In the genomic region with DNA sequence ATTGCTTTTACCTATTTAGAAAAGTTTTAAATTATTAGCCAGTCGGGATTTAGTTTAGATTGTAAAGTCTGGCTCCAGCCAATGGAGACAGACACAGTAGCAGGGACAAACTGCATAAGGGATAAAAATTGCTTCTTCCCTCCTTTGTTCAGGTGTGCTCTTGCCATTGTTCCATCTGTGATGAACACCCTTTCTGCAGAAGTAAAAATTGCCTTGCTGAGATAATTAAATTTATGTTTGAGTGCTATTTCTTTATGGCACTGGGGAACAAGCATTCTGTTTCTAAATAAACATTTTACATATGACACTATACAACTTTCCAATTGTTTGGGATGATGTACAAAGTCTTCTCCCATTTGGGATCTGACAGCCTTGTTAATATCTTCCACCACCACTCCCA, we compare ENCODE assay signal across 29 cellular contexts. TPM values are rescaled to one million over a fixed set of nuclear protein-coding genes. Genes with fewer than 3 reads are reported as not detected.
A peak's percentile ranks its signal among the peaks of the same experiment; 100 is the strongest.
DNase-seq lines count a peak whose midpoint lies in the region; ATAC-seq, FAIRE-seq and TF ChIP-seq lines count a peak whose summit lies in the region.
"Had no signal": no experiment of that assay in that cellular context is flagged by ENCODE, and none has a peak within 500 bp of the region (broad histone marks: within the 10 kb centered on the region; RNA-seq: fewer than 3 reads in every experiment).

No MANE protein-coding gene starts in this region.

- no peak overlapping the region for H3K4ac ChIP-seq in mesendoderm (ENCODE audit: low read depth, low read length)

- no peak overlapping the region for H3K9ac ChIP-seq in HepG2 (ENCODE audit: insufficient read depth, low read depth, low read length)
- no peak overlapping the region for H3K9ac ChIP-seq in GM12878 (ENCODE audit: control insufficient read depth, insufficient read depth, low read length)
- no peak overlapping the region for H3K9ac ChIP-seq in mesendoderm (ENCODE audit: low read length)
- H3K9ac ChIP-seq: BLaER1 had no signal

- no peaks in the 10 kb centered on the region for H3K79me1 ChIP-seq in mesendoderm (ENCODE audit: low read length)

- ATAC-seq in HepG2 (no peak), right lobe of liver (no peak), GM12878 (no peak), GM21825 (IDR thresholded peaks at IDR 0.05; ENCODE audit: unreplicated experiment) (no peak)
- ATAC-seq: A549 had no signal

- H2BK5ac ChIP-seq in mesendoderm (ENCODE audit: low read length) = no peak overlapping the region

- H3K4me1 ChIP-seq in HepG2 (ENCODE audit: insufficient read depth, low read length) (no peaks in the 10 kb centered on the region), right lobe of liver (no peaks in the 10 kb centered on the region), GM12878 (ENCODE audit: control insufficient read depth, insufficient read depth, low read length) (no peaks in the 10 kb centered on the region), mesendoderm (ENCODE audit: control insufficient read depth, low read depth, low read length) (no peaks in the 10 kb centered on the region)
- H3K4me1 ChIP-seq: A549, BE2C, BLaER1 had no signal

- TF ChIP-seq EP300 in HepG2 (IDR thresholded peaks at IDR 0.05; ENCODE audit: low read depth in 2 of 2, low read length in 2 of 2) = no peak
- no peak for TF ChIP-seq EP300 in HepG2 (CRISPR knock-in tag; IDR thresholded peaks at IDR 0.05; ENCODE audit: borderline replicate concordance)
- TF ChIP-seq EP300 in GM12878 (IDR thresholded peaks at IDR 0.05; ENCODE audit: borderline replicate concordance in 1 of 2, control insufficient read depth in 1 of 2, low read depth in 2 of 2, low read length in 2 of 2) = no peak

- H2BK120ac ChIP-seq in mesendoderm (ENCODE audit: low read depth, low read length) = no peak overlapping the region

- no peak overlapping the region for H4K5ac ChIP-seq in mesendoderm (ENCODE audit: low read length)

- RAD21 ChIA-PET in GM12878 (lab: Charles Lee; ENCODE audit: unreplicated experiment) = no interaction called here

- BruUV-seq in HepG2 (replicated peaks; lab: Mats Ljungman, UMichigan) (no TSS peak), GM12878 (replicated peaks; lab: Mats Ljungman, UMichigan) (no TSS peak)

- DNase-seq in HepG2 (ENCODE audit: low spot score) = no peak
- no peak for DNase-seq in right lobe of liver
- DNase-seq in GM12878 (ENCODE audit: low read depth, low spot score) = no peak
- no peak for DNase-seq in mesendoderm
- no peak for DNase-seq in ACHN
- DNase-seq: BE2C; C1 segment of cervical spinal cord; CD4-positive, alpha-beta memory T cell; CD4-positive, CD25-positive, alpha-beta regulatory T cell; CD8-positive, alpha-beta memory T cell; COR-L47; DMS 273 treated with DMSO at 0.1 percent for 48 hours; DMS153; DMS53; DMS79; DND-41; EL; GDM1 had no signal

- H3K36me3 ChIP-seq in HepG2 (replicated peaks in 1 of 2; ENCODE audit: control insufficient read depth in 1 of 2, insufficient read depth in 2 of 2, low read length in 2 of 2) (no peaks in the 10 kb centered on the region), right lobe of liver (no peaks in the 10 kb centered on the region), GM12878 (ENCODE audit: control insufficient read depth in 2 of 2, insufficient read depth in 2 of 2, low read length in 1 of 2) (no peaks in the 10 kb centered on the region), mesendoderm (ENCODE audit: control insufficient read depth, insufficient read depth, low read length) (no peaks in the 10 kb centered on the region)
- H3K36me3 ChIP-seq: BE2C, BLaER1 had no signal

- no peak overlapping the region for H3K4me2 ChIP-seq in HepG2 (ENCODE audit: low read depth, low read length)
- H3K4me2 ChIP-seq in GM12878 (ENCODE audit: control insufficient read depth, insufficient read depth) = no peak overlapping the region
- H3K4me2 ChIP-seq in mesendoderm (ENCODE audit: low read length) = no peak overlapping the region
- H3K4me2 ChIP-seq: A549, BLaER1 had no signal

- no peak overlapping the region for H4K8ac ChIP-seq in mesendoderm (ENCODE audit: low read depth, low read length)

- no peak overlapping the region for H3K18ac ChIP-seq in mesendoderm (ENCODE audit: low read length)

- CTCF ChIA-PET in HepG2 (lab: Yijun Ruan, JAX; ENCODE audit: low intra/inter-chr PET ratio, low total read pairs) (no interaction called here), GM12878 (lab: Yijun Ruan, JAX) (interaction anchor here (1.0 kb wide), 1 partner anchor 15 kb away, joined by 3 read pairs; no protein-coding TSS in a partner anchor)

- H3K23ac ChIP-seq in mesendoderm (ENCODE audit: low read length) = no peak overlapping the region

- H2AFZ ChIP-seq in HepG2 (ENCODE audit: low read length) (no peak overlapping the region), GM12878 (ENCODE audit: control insufficient read depth, low read depth, low read length) (no peak overlapping the region)

- no peak overlapping the region for H2BK15ac ChIP-seq in mesendoderm (replicated peaks; ENCODE audit: low read depth)

- H4K20me1 ChIP-seq in HepG2 (ENCODE audit: insufficient read depth, low read length) (no peaks in the 10 kb centered on the region), GM12878 (ENCODE audit: control insufficient read depth, insufficient read depth) (no peaks in the 10 kb centered on the region)
- H4K20me1 ChIP-seq: BLaER1 had no signal

- TF ChIP-seq POLR2A in HepG2 (IDR thresholded peaks at IDR 0.05; ENCODE audit: insufficient read depth in 1 of 2, low read depth in 2 of 2, low read length in 2 of 2) = no peak
- TF ChIP-seq POLR2A in right lobe of liver (IDR thresholded peaks at IDR 0.05) = no peak
- TF ChIP-seq POLR2A in GM12878 (IDR thresholded peaks at IDR 0.05; ENCODE audit: low read depth, low read length) = no peak

- no peaks in the 10 kb centered on the region for H3K27me3 ChIP-seq in HepG2 (ENCODE audit: control insufficient read depth in 1 of 2, insufficient read depth in 2 of 2, low read length in 2 of 2)
- H3K27me3 ChIP-seq in right lobe of liver = no peaks in the 10 kb centered on the region
- H3K27me3 ChIP-seq in GM12878 (replicated peaks in 1 of 2; ENCODE audit: control insufficient read depth in 2 of 2, insufficient read depth in 2 of 2, low read length in 1 of 2) = no peaks in the 10 kb centered on the region
- H3K27me3 ChIP-seq in mesendoderm (ENCODE audit: insufficient read depth, low read length, poor library complexity) = no peaks in the 10 kb centered on the region
- H3K27me3 ChIP-seq: BE2C, BLaER1 had no signal

- in situ Hi-C loops in HepG2 (cut with HindIII; ENCODE audit: extremely low pct_ligation_motif_present, low pct_unique_long_range_greater_than_20kb) (no loop called here), GM12878 (cut with MboI) (no loop called here), ACHN (cut with HindIII; ENCODE audit: low pct_ligation_motif_present, low pct_unique_long_range_greater_than_20kb, low sequenced_read_pairs) (no loop called here)

- POLR2A ChIA-PET in HepG2 (lab: Yijun Ruan, JAX) (no interaction called here), GM12878 (lab: Charles Lee) (no interaction called here)

- H3K9me3 ChIP-seq in HepG2 (ENCODE audit: low read length) (peaks cover 14% of the 10 kb centered on the region), right lobe of liver (no peaks in the 10 kb centered on the region), GM12878 (replicated peaks; ENCODE audit: control insufficient read depth, insufficient read depth, low read length) (peaks cover 2% of the 10 kb centered on the region; the same call in 2 of the 3 replicates)
- H3K9me3 ChIP-seq: BE2C had no signal

- WGBS in HepG2 (ENCODE audit: low lambda C conversion rate) = 0% methylated on average over 1 of the region's 1 CpG
- 40% methylated on average over 1 of the region's 1 CpG for WGBS in right lobe of liver (ENCODE audit: insufficient coverage, low coverage, low lambda C conversion rate, missing lambda C conversion rate)
- WGBS in GM12878 (ENCODE audit: insufficient coverage, insufficient replicate concordance, low lambda C conversion rate, missing lambda C conversion rate) = 10% methylated on average over 1 of the region's 1 CpG
- no CpG with 5 or more reads among the region's 1 CpG for WGBS in mesendoderm (ENCODE audit: extremely low coverage, insufficient coverage, low lambda C conversion rate)

- TF ChIP-seq CTCF in HepG2 (CRISPR knock-in tag; IDR thresholded peaks at IDR 0.05) (no peak), right lobe of liver (IDR thresholded peaks at IDR 0.05) (no peak), GM12878 (IDR thresholded peaks at IDR 0.05 in 2 of 3, conservative IDR thresholded peaks at IDR 0.05 in 1 of 3; ENCODE audit: control insufficient read depth in 2 of 3, extremely low read depth in 1 of 3, insufficient read depth in 1 of 3, low read depth in 3 of 3, low read length in 3 of 3) (no peak)

- SMC1A ChIA-PET in GM12878 (lab: Charles Lee; ENCODE audit: uncharacterized antibody, unreplicated experiment) = no interaction called here

- intact Hi-C loops in HepG2 (cut with micrococcal nuclease; ENCODE audit: unreplicated experiment) = no loop called here
- intact Hi-C loops in right lobe of liver (cut with DNase I) = no loop called here
- intact Hi-C loops in GM12878 (cut with micrococcal nuclease; ENCODE audit: unreplicated experiment) = no loop called here

- H3K79me2 ChIP-seq in HepG2 (ENCODE audit: insufficient read depth, low read length) (no peaks in the 10 kb centered on the region), GM12878 (ENCODE audit: control insufficient read depth, insufficient read depth, low read length) (no peaks in the 10 kb centered on the region), mesendoderm (ENCODE audit: control insufficient read depth, insufficient read depth, low read length) (no peaks in the 10 kb centered on the region)

- no peak overlapping the region for H2AK5ac ChIP-seq in mesendoderm (ENCODE audit: low read length)

- FAIRE-seq in HepG2 (lab: Jason Lieb, UNC) = no peak
- no peak for FAIRE-seq in GM12878 (lab: Jason Lieb, UNC)
- FAIRE-seq: A549, GM12891, GM19239 had no signal

- H3K27ac ChIP-seq in HepG2 (ENCODE audit: extremely low read length, insufficient read depth, low read length) (no peak overlapping the region), right lobe of liver (no peak overlapping the region), GM12878 (ENCODE audit: control insufficient read depth, insufficient read depth) (no peak overlapping the region), mesendoderm (ENCODE audit: low read depth, low read length) (no peak overlapping the region)
- H3K27ac ChIP-seq: 22Rv1, A549, BLaER1 had no signal

- H3K56ac ChIP-seq in mesendoderm (ENCODE audit: low read length) = no peak overlapping the region

- H3K4me3 ChIP-seq in HepG2 (replicated peaks in 1 of 3; ENCODE audit: insufficient read depth in 1 of 3, low read depth in 2 of 3, low read length in 3 of 3) (no peak overlapping the region), right lobe of liver (no peak overlapping the region), GM12878 (no peak overlapping the region), mesendoderm (ENCODE audit: low read length) (peak overlapping the region; percentile 34)
- H3K4me3 ChIP-seq: A549, BLaER1 had no signal

- TF ChIP-seq RAD21 in HepG2 (CRISPR knock-in tag; IDR thresholded peaks at IDR 0.05) (no peak), GM12878 (IDR thresholded peaks at IDR 0.05; ENCODE audit: insufficient read depth, low read depth, low read length) (no peak)

RNA-seq across cellular contexts. Expression of gene OR7C2, which starts 18.0 kb away (rescaled TPM):
- total RNA-seq in HepG2 (2016; rRNA removed; fragmentation: Illumina TruSeq; extraction: Trizol) (not detected in 2 replicates), right lobe of liver (not detected), GM12878 (2014; rRNA removed) (not detected in 2 replicates), GM12878 (2014; rRNA removed; fragmentation: Illumina TruSeq; extraction: Trizol) (not detected in 2 replicates), GM12878 (2021) (not detected in 2 replicates)
- not detected in 2 replicates for total RNA-seq in HepG2 (2016; cell fraction: cytosol; rRNA removed; fragmentation: Illumina TruSeq; extraction: Trizol; ENCODE audit: low read depth)
- not detected in 2 replicates for total RNA-seq in HepG2 (2016; cell fraction: insoluble cytoplasmic fraction; rRNA removed; fragmentation: Illumina TruSeq; extraction: Trizol)
- total RNA-seq in HepG2 (2016; cell fraction: membrane; rRNA removed; fragmentation: Illumina TruSeq; extraction: Trizol) = not detected in 2 replicates
- not detected in 2 replicates for total RNA-seq in HepG2 (2016; cell fraction: nucleus; rRNA removed; fragmentation: Illumina TruSeq; extraction: Trizol)
- polyA plus RNA-seq in HepG2 (2011; rRNA removed) (not detected in 2 replicates), GM12878 (2011; rRNA removed) (not detected in 2 replicates), GM12878 (2014; fragmentation: Illumina TruSeq; extraction: Trizol) (not detected in 2 replicates), GM12878 (2014; fragmentation: Nextera tagmentation; extraction: Ambion mirVana) (not detected), GM12878 (2014; rRNA removed) (not detected in 2 replicates), GM12878 (2016; fragmentation: Nextera tagmentation; extraction: Ambion mirVana) (not detected)
- not detected in 2 replicates for polyA plus RNA-seq in HepG2 (2011; cell fraction: cytosol; rRNA removed)
- polyA plus RNA-seq in HepG2 (2011; cell fraction: nucleus; rRNA removed) = not detected in 2 replicates
- not detected in 2 replicates for polyA plus RNA-seq in HepG2 (2012)
- not detected in 2 replicates for polyA plus RNA-seq in HepG2 (2016; cell fraction: cytosol; fragmentation: Illumina TruSeq; extraction: Trizol; ENCODE audit: low read depth)
- not detected in 2 replicates for polyA plus RNA-seq in HepG2 (2016; cell fraction: insoluble cytoplasmic fraction; fragmentation: Illumina TruSeq; extraction: Trizol; ENCODE audit: low read depth)
- polyA plus RNA-seq in HepG2 (2016; cell fraction: membrane; fragmentation: Illumina TruSeq; extraction: Trizol; ENCODE audit: low read depth) = not detected in 2 replicates
- polyA plus RNA-seq in HepG2 (2016; cell fraction: nucleus; fragmentation: Illumina TruSeq; extraction: Trizol; ENCODE audit: insufficient read depth, low read depth) = not detected in 2 replicates
- polyA minus RNA-seq in HepG2 (2011; rRNA and poly(A)+ RNA removed; ENCODE audit: low replicate concordance) = not detected in 2 replicates
- not detected in 2 replicates for polyA minus RNA-seq in HepG2 (2011; cell fraction: cytosol; rRNA and poly(A)+ RNA removed)
- not detected in 2 replicates for polyA minus RNA-seq in HepG2 (2011; cell fraction: nucleus; rRNA and poly(A)+ RNA removed)
- total RNA-seq in GM12878 (2013; cell fraction: nucleolus; rRNA removed) = not detected in 2 replicates
- polyA plus RNA-seq in GM12878 (2011; ENCODE audit: low read depth) = not detected
- polyA plus RNA-seq in GM12878 (2011; cell fraction: cytosol; rRNA removed) = not detected in 2 replicates
- not detected in 2 replicates for polyA plus RNA-seq in GM12878 (2011; cell fraction: nucleus; rRNA removed)
- polyA plus RNA-seq in GM12878 (2012) = not detected in 2 replicates
- not detected in 2 replicates for polyA minus RNA-seq in GM12878 (2011; rRNA and poly(A)+ RNA removed)
- polyA minus RNA-seq in GM12878 (2011; cell fraction: cytosol; rRNA and poly(A)+ RNA removed) = not detected in 2 replicates
- polyA minus RNA-seq in GM12878 (2011; cell fraction: nucleus; rRNA and poly(A)+ RNA removed) = not detected in 2 replicates
- not detected for polyA plus RNA-seq in mesendoderm (2013, experiment 1 of 2)
- polyA plus RNA-seq in mesendoderm (2013, experiment 2 of 2) = not detected
- total RNA-seq: A172; CD4-positive, alpha-beta memory T cell; CD4-positive, CD25-positive, alpha-beta regulatory T cell; CD8-positive, alpha-beta memory T cell; Daoy; G401 had no signal
- polyA plus RNA-seq: A549; AG04450; CD14-positive monocyte; CD4-positive, alpha-beta memory T cell; CD4-positive, CD25-positive, alpha-beta regulatory T cell; CD8-positive, alpha-beta memory T cell had no signal

RNA-seq across cellular contexts. Expression of gene SLC1A6, which starts 20.4 kb away (rescaled TPM):
- total RNA-seq in HepG2 (2016; rRNA removed; fragmentation: Illumina TruSeq; extraction: Trizol) = not detected in 2 replicates
- not detected in 2 replicates for total RNA-seq in HepG2 (2016; cell fraction: cytosol; rRNA removed; fragmentation: Illumina TruSeq; extraction: Trizol; ENCODE audit: low read depth)
- total RNA-seq in HepG2 (2016; cell fraction: insoluble cytoplasmic fraction; rRNA removed; fragmentation: Illumina TruSeq; extraction: Trizol) = not detected in 2 replicates
- not detected in 2 replicates for total RNA-seq in HepG2 (2016; cell fraction: membrane; rRNA removed; fragmentation: Illumina TruSeq; extraction: Trizol)
- total RNA-seq in HepG2 (2016; cell fraction: nucleus; rRNA removed; fragmentation: Illumina TruSeq; extraction: Trizol) = not detected in 2 replicates
- polyA plus RNA-seq in HepG2 (2011; rRNA removed) = not detected in 2 replicates
- polyA plus RNA-seq in HepG2 (2011; cell fraction: cytosol; rRNA removed) = not detected in 2 replicates
- not detected in 2 replicates for polyA plus RNA-seq in HepG2 (2011; cell fraction: nucleus; rRNA removed)
- polyA plus RNA-seq in HepG2 (2012) = not detected in 2 replicates
- not detected in 2 replicates for polyA plus RNA-seq in HepG2 (2016; cell fraction: cytosol; fragmentation: Illumina TruSeq; extraction: Trizol; ENCODE audit: low read depth)
- polyA plus RNA-seq in HepG2 (2016; cell fraction: insoluble cytoplasmic fraction; fragmentation: Illumina TruSeq; extraction: Trizol; ENCODE audit: low read depth) = not detected in 2 replicates
- polyA plus RNA-seq in HepG2 (2016; cell fraction: membrane; fragmentation: Illumina TruSeq; extraction: Trizol; ENCODE audit: low read depth) = not detected in 2 replicates
- not detected in 2 replicates for polyA plus RNA-seq in HepG2 (2016; cell fraction: nucleus; fragmentation: Illumina TruSeq; extraction: Trizol; ENCODE audit: insufficient read depth, low read depth)
- polyA minus RNA-seq in HepG2 (2011; rRNA and poly(A)+ RNA removed; ENCODE audit: low replicate concordance) = not detected in 2 replicates
- not detected in 2 replicates for polyA minus RNA-seq in HepG2 (2011; cell fraction: cytosol; rRNA and poly(A)+ RNA removed)
- not detected in 2 replicates for polyA minus RNA-seq in HepG2 (2011; cell fraction: nucleus; rRNA and poly(A)+ RNA removed)
- not detected for total RNA-seq in right lobe of liver
- not detected in 2 replicates for total RNA-seq in GM12878 (2013; cell fraction: nucleolus; rRNA removed)
- not detected in 2 replicates for total RNA-seq in GM12878 (2014; rRNA removed)
- total RNA-seq in GM12878 (2014; rRNA removed; fragmentation: Illumina TruSeq; extraction: Trizol) = not detected in 2 replicates
- not detected in 2 replicates for total RNA-seq in GM12878 (2021)
- not detected for polyA plus RNA-seq in GM12878 (2011; ENCODE audit: low read depth)
- polyA plus RNA-seq in GM12878 (2011; rRNA removed) = not detected in 2 replicates
- not detected in 2 replicates for polyA plus RNA-seq in GM12878 (2011; cell fraction: cytosol; rRNA removed)
- polyA plus RNA-seq in GM12878 (2011; cell fraction: nucleus; rRNA removed) = not detected in 2 replicates
- not detected in 2 replicates for polyA plus RNA-seq in GM12878 (2012)
- polyA plus RNA-seq in GM12878 (2014; fragmentation: Illumina TruSeq; extraction: Trizol) = not detected in 2 replicates
- polyA plus RNA-seq in GM12878 (2014; fragmentation: Nextera tagmentation; extraction: Ambion mirVana) = not detected
- polyA plus RNA-seq in GM12878 (2014; rRNA removed) = 0.06 TPM in 1 of 2 replicates, not detected in the other
- polyA plus RNA-seq in GM12878 (2016; fragmentation: Nextera tagmentation; extraction: Ambion mirVana) = not detected
- not detected in 2 replicates for polyA minus RNA-seq in GM12878 (2011; rRNA and poly(A)+ RNA removed)
- not detected in 2 replicates for polyA minus RNA-seq in GM12878 (2011; cell fraction: cytosol; rRNA and poly(A)+ RNA removed)
- polyA minus RNA-seq in GM12878 (2011; cell fraction: nucleus; rRNA and poly(A)+ RNA removed) = not detected in 2 replicates
- 3.8 TPM for polyA plus RNA-seq in mesendoderm (2013, experiment 1 of 2)
- 4.0 TPM for polyA plus RNA-seq in mesendoderm (2013, experiment 2 of 2)
- total RNA-seq: A172; CD4-positive, alpha-beta memory T cell; CD8-positive, alpha-beta memory T cell had no signal
- polyA plus RNA-seq: A549; AG04450; CD14-positive monocyte; CD4-positive, alpha-beta memory T cell; CD4-positive, CD25-positive, alpha-beta regulatory T cell; CD8-positive, alpha-beta memory T cell had no signal

Comparison
In these comparisons a context has a peak if more than half of its experiments do, and no peak if none do; other contexts are left out.
1. Of the 75 proteins assayed by ChIP-seq in both HepG2 and GM12878: peak only in HepG2: none; only in GM12878: CBX5; in both: none; in neither: 74.